Comparison of ENCODE assay signal across 8 cellular contexts in the genomic region with DNA sequence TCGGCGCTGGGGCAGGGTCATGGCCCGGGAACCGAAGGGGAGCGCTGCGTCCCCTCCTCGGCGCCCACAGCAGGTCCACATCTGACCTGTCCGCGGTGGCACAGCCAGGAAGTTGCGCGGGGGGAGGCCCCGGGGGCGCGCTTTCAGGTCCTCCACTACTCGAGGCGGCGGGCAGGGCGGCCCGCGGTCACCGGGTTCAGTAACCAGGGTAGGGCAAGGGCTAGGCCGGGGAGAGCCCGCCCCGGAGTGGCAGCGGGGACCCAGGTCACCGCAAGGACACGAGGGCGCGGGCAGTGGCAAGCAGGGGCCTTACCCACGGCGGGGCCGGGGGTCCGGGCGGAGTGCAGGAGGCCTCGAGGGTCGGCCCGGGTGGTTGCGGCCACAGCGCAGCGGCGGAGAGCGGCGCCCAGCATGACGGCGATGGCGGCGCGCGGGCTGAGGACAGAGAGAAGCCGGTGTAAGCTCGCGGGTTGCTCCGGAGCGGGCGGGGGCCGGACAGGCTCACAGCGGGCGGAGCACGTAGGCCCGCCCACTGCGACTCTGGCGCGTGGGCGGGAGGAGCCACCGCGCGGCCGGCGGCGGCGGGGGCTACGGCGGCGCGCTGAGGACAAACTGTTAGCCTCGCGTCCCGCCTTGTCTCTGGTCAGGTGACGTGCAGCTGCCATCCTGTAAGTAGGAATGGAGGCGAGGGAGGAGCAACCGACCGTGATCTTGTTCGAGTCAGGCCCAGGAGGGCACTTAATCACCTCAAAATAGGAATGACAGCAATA. TPM values are rescaled to one million over a fixed set of nuclear protein-coding genes. Genes with fewer than 3 reads are reported as not detected.
DNase-seq lines count a peak whose midpoint lies in the region; ATAC-seq lines count a peak whose summit lies in the region.

COX5A (minus strand) TSS at position 472 of the 770 bp plus-strand sequence; CDS start at position 413, 59 bp downstream.

- peaks cover 0 to 6% (median 0%) of the 10 kb centered on the region in 3 donors for H3K36me3 Mint-ChIP-seq in naive thymus-derived CD8-positive, alpha-beta T cell
- peaks cover 3 to 7% of the 10 kb centered on the region in 2 donors for H3K36me3 Mint-ChIP-seq in stimulated activated naive B cell treated with anti-CD40 and anti-IgM and Interleukin-4, amounts not matched to agents 10 μg/mL and 1 μg/mL and 100 μg/mL, for 72 hours

- H3K9me3 Mint-ChIP-seq in naive thymus-derived CD8-positive, alpha-beta T cell = no peaks in the 10 kb centered on the region
- H3K9me3 Mint-ChIP-seq in stimulated activated naive B cell treated with anti-CD40 and anti-IgM and Interleukin-4, amounts not matched to agents 10 μg/mL and 1 μg/mL and 100 μg/mL, for 72 hours = no peaks in the 10 kb centered on the region

- H3K27me3 Mint-ChIP-seq in naive thymus-derived CD8-positive, alpha-beta T cell = no peaks in the 10 kb centered on the region
- H3K27me3 Mint-ChIP-seq in stimulated activated naive B cell treated with anti-CD40 and anti-IgM and Interleukin-4, amounts not matched to agents 10 μg/mL and 1 μg/mL and 100 μg/mL, for 72 hours = no peaks in the 10 kb centered on the region

- POLR2A ChIA-PET in naive thymus-derived CD8-positive, alpha-beta T cell (lab: Charles Lee) = interaction anchor here (0.6 to 1.9 kb wide), 17 partner anchors 13 to 508 kb away, joined by 3 to 13 read pairs (median 4); partner anchors contain the start of genes FAM219B, RPP25 and ULK3

- peak; percentile 97 for DNase-seq in EH (ENCODE audit: low read depth)
- peak; percentile 86 for DNase-seq in GOT3 (lab: John Stamatoyannopoulos, UW)
- peak; percentile 96 for DNase-seq in LHCN-M2 (ENCODE audit: low read depth)
- DNase-seq in RPMI8226 = peak; percentile 99
- peak; percentile 74 to 87 for DNase-seq in activated T-helper 1 cell treated with anti-CD3 and anti-CD28 coated beads, Interleukin-2, amount 50 U/mL, for 16 hours (ENCODE audit: low read depth in 1 of 2, low spot score in 1 of 2)
- peak; percentile 96 for DNase-seq in fibroblast of gingiva (ENCODE audit: low read depth)
- peak; percentile 87 to 94 (median 90) for DNase-seq in naive thymus-derived CD8-positive, alpha-beta T cell
- DNase-seq in stimulated activated naive B cell treated with anti-CD40 and anti-IgM and Interleukin-4, amounts not matched to agents 10 μg/mL and 1 μg/mL and 100 μg/mL, for 72 hours = peak; percentile 95

- H3K4me3 Mint-ChIP-seq in naive thymus-derived CD8-positive, alpha-beta T cell = peak within 1 kb of the TSS; percentile 85 to 96 (median 92)
- H3K4me3 Mint-ChIP-seq in stimulated activated naive B cell treated with anti-CD40 and anti-IgM and Interleukin-4, amounts not matched to agents 10 μg/mL and 1 μg/mL and 100 μg/mL, for 72 hours = peak within 1 kb of the TSS; percentile 85 to 90

- peak within 1 kb of the TSS; percentile 73 to 97 (median 94) for H3K27ac Mint-ChIP-seq in naive thymus-derived CD8-positive, alpha-beta T cell
- peak within 1 kb of the TSS; percentile 96 for H3K27ac Mint-ChIP-seq in stimulated activated naive B cell treated with anti-CD40 and anti-IgM and Interleukin-4, amounts not matched to agents 10 μg/mL and 1 μg/mL and 100 μg/mL, for 72 hours

- H3K4me1 Mint-ChIP-seq in naive thymus-derived CD8-positive, alpha-beta T cell = peaks cover 12 to 39% (median 28%) of the 10 kb centered on the region in 4 donors
- peaks cover 6 to 20% of the 10 kb centered on the region in 2 donors for H3K4me1 Mint-ChIP-seq in stimulated activated naive B cell treated with anti-CD40 and anti-IgM and Interleukin-4, amounts not matched to agents 10 μg/mL and 1 μg/mL and 100 μg/mL, for 72 hours

- ATAC-seq in naive thymus-derived CD8-positive, alpha-beta T cell = peak; percentile 94 to 96
- peak; percentile 96 for ATAC-seq in stimulated activated naive B cell treated with anti-CD40 and anti-IgM and Interleukin-4, amounts not matched to agents 10 μg/mL and 1 μg/mL and 100 μg/mL, for 72 hours (replicated peaks)

RNA-seq across cellular contexts. Expression of gene COX5A, which starts in this region (rescaled TPM):
- total RNA-seq in LHCN-M2 (2014; rRNA removed) = 97.5 and 109 TPM in 2 replicates
- 303 TPM for polyA plus RNA-seq in LHCN-M2 (2012)
- 10 to 100 TPM; 60.0 to 66.0 TPM for total RNA-seq in naive thymus-derived CD8-positive, alpha-beta T cell
- polyA plus RNA-seq in naive thymus-derived CD8-positive, alpha-beta T cell = 100 to 1,000 TPM; 268 to 362 (median 276) TPM

Comparison
In these comparisons a context has a peak if more than half of its experiments do, and no peak if none do; other contexts are left out.
1. Peak in every context shown above with its lines: DNase-seq and ATAC-seq.